Comparison of ENCODE assay signal across 10 cellular contexts in genomic region chr1:226201029-226201593, GRCh38. TPM values are rescaled to one million over a fixed set of nuclear protein-coding genes. Genes with fewer than 3 reads are reported as not detected.
DNase-seq lines count a peak whose midpoint lies in the region; FAIRE-seq and TF ChIP-seq lines count a peak whose summit lies in the region.
"Had no signal": no experiment of that assay in that cellular context is flagged by ENCODE, and none has a peak within 500 bp of the region (broad histone marks: within the 10 kb centered on the region; RNA-seq: fewer than 3 reads in every experiment).

No MANE protein-coding gene starts in this region.

- 81% methylated on average over 3 of the region's 5 CpGs for WGBS in mesenchymal stem cell

- H3K27ac ChIP-seq in mesenchymal stem cell (ENCODE audit: low read length, poor library complexity, severe bottlenecking) (no peak overlapping the region), vagina (no peak overlapping the region)

- H4K91ac ChIP-seq in mesenchymal stem cell (ENCODE audit: low read length), result no peak overlapping the region

- peaks cover 8 to 12% of the 10 kb centered on the region in 2 experiments for H3K27me3 ChIP-seq in mesenchymal stem cell (ENCODE audit: control insufficient read depth in 1 of 2, insufficient read depth in 1 of 2, low read length in 2 of 2)
- no peaks in the 10 kb centered on the region for H3K27me3 ChIP-seq in vagina

- H2BK5ac ChIP-seq in mesenchymal stem cell (ENCODE audit: low read depth, low read length, poor library complexity, severe bottlenecking), result no peak overlapping the region

- H2BK15ac ChIP-seq in mesenchymal stem cell (ENCODE audit: low read depth, poor library complexity, severe bottlenecking), result no peak overlapping the region

- H3K23ac ChIP-seq in mesenchymal stem cell (ENCODE audit: low read length in 2 of 2), result no peak overlapping the region

- TF ChIP-seq CTCF in GM12874 (IDR thresholded peaks at IDR 0.05; ENCODE audit: insufficient read depth, low read depth, low read length) (peak; percentile 53), HFF-Myc (IDR thresholded peaks at IDR 0.05; ENCODE audit: low read depth, low read length, missing control alignments) (peak; percentile 30), vagina (IDR thresholded peaks at IDR 0.05) (no peak)

- no peak overlapping the region for H3K4ac ChIP-seq in mesenchymal stem cell (ENCODE audit: low read depth in 1 of 2, low read length in 2 of 2)

- no peak overlapping the region for H2AFZ ChIP-seq in mesenchymal stem cell (ENCODE audit: low read depth, low read length)

- H2BK120ac ChIP-seq in mesenchymal stem cell (ENCODE audit: low read depth, low read length), result no peak overlapping the region

- no peak for TF ChIP-seq POLR2A in vagina (IDR thresholded peaks at IDR 0.05)

- H3K9me3 ChIP-seq in mesenchymal stem cell (ENCODE audit: control insufficient read depth, low read length), result no peaks in the 10 kb centered on the region
- H3K9me3 ChIP-seq in vagina, result no peaks in the 10 kb centered on the region

- H3K4me1 ChIP-seq in mesenchymal stem cell (ENCODE audit: control insufficient read depth, insufficient read depth, low read depth, low read length), result no peaks in the 10 kb centered on the region
- no peaks in the 10 kb centered on the region for H3K4me1 ChIP-seq in vagina

- H3K36me3 ChIP-seq in mesenchymal stem cell (ENCODE audit: control insufficient read depth in 1 of 2, insufficient read depth in 2 of 2, low read depth in 1 of 2, low read length in 2 of 2), result no peaks in the 10 kb centered on the region
- H3K36me3 ChIP-seq in vagina, result no peaks in the 10 kb centered on the region

- peak; percentile 65 for FAIRE-seq in TTC549 (lab: Jason Lieb, UNC)

- H3K79me1 ChIP-seq in mesenchymal stem cell (replicated peaks; ENCODE audit: low read length, poor library complexity, severe bottlenecking), result no peaks in the 10 kb centered on the region

- H2BK12ac ChIP-seq in mesenchymal stem cell (ENCODE audit: low read length in 2 of 2), result no peak overlapping the region

- no peak overlapping the region for H4K8ac ChIP-seq in mesenchymal stem cell (ENCODE audit: low read length)

- H2AK5ac ChIP-seq in mesenchymal stem cell (ENCODE audit: low read length, severe bottlenecking), result no peak overlapping the region

- H3K18ac ChIP-seq in mesenchymal stem cell (ENCODE audit: low read depth in 1 of 2, low read length in 2 of 2), result no peak overlapping the region

- DNase-seq in HFF-Myc (ENCODE audit: extremely low read depth, low read depth), result no peak
- DNase-seq in mesenchymal stem cell, result peak; percentile 18
- no peak for DNase-seq in cortex of kidney (lab: John Stamatoyannopoulos, UW)
- DNase-seq in vagina (ENCODE audit: extremely low spot score in 2 of 2), result no peak
- no peak for DNase-seq in cerebellum (ENCODE audit: low spot score)
- DNase-seq: activated gamma-delta T cell treated with Interleukin-2 at 50 U/mL for 16 hours, GOT3, NCI-H446 treated with DMSO at 0.1 percent for 48 hours had no signal

- no peak overlapping the region for H3K4me3 ChIP-seq in HFF-Myc (replicated peaks; ENCODE audit: low read depth, low read length)
- no peak overlapping the region for H3K4me3 ChIP-seq in mesenchymal stem cell (ENCODE audit: insufficient read depth in 1 of 2, low read depth in 1 of 2, low read length in 2 of 2)
- H3K4me3 ChIP-seq in vagina, result no peak overlapping the region

- H3K14ac ChIP-seq in mesenchymal stem cell (ENCODE audit: low read length in 2 of 2), result no peak overlapping the region

- H3K9ac ChIP-seq in mesenchymal stem cell (ENCODE audit: low read length), result no peak overlapping the region

- H3K4me2 ChIP-seq in mesenchymal stem cell (ENCODE audit: low read length, poor library complexity, severe bottlenecking), result no peak overlapping the region

- intact Hi-C loops in vagina (cut with DNase I), result no loop called here

RNA-seq across cellular contexts. Expression of gene ACBD3, which starts 14.6 kb away (rescaled TPM):
- 48.4 TPM for polyA plus RNA-seq in mesenchymal stem cell (2013, experiment 1 of 2)
- polyA plus RNA-seq in mesenchymal stem cell (2013, experiment 2 of 2), result 49.5 TPM
- total RNA-seq in vagina (38.1 TPM), cerebellum (32.2 TPM)

RNA-seq across cellular contexts. Expression of gene MIXL1, which starts 22.4 kb away (rescaled TPM):
- polyA plus RNA-seq in mesenchymal stem cell (2013, experiment 1 of 2), result 0.14 TPM
- 0.15 TPM for polyA plus RNA-seq in mesenchymal stem cell (2013, experiment 2 of 2)
- total RNA-seq in vagina, result not detected
- 0.18 TPM for total RNA-seq in cerebellum

Comparison
In these comparisons a context has a peak if more than half of its experiments do, and no peak if none do; other contexts are left out.
1. CTCF ChIP-seq: peak in GM12874 (single experiment) and HFF-Myc (single experiment); none in vagina (0 of 3).